In genomic region chr5:72018158-72018803, GRCh38 we compare ENCODE assay signal across 9 cellular contexts.
DNase-seq lines count a peak whose midpoint lies in the region; ATAC-seq, FAIRE-seq and TF ChIP-seq lines count a peak whose summit lies in the region.
"Had no signal": no experiment of that assay in that cellular context is flagged by ENCODE, and none has a peak within 500 bp of the region (broad histone marks: within the 10 kb centered on the region; RNA-seq: fewer than 3 reads in every experiment).

No MANE protein-coding gene starts in this region.

- H3K4me1 ChIP-seq in A549 (peaks cover 10% of the 10 kb centered on the region; the same call in 2 of the 3 replicates), endothelial cell of umbilical vein (ENCODE audit: control insufficient read depth, extremely low read depth, insufficient read depth, low read length) (no peaks in the 10 kb centered on the region)

- POLR2A ChIA-PET in A549 (lab: Yijun Ruan, JAX), result no interaction called here
- POLR2A ChIA-PET in activated CD4-positive, alpha-beta memory T cell treated with anti-CD3 and anti-CD28 coated beads, Interleukin-2, amount 10 ng/mL, durations not matched to agents 7 days and 5 days (lab: Charles Lee), result no interaction called here
- POLR2A ChIA-PET in endothelial cell of umbilical vein (lab: Charles Lee), result no interaction called here

- ATAC-seq in A549, result peak; percentile 55 to 83; a peak in 3 of 6 replicates
- peak; percentile 58 for ATAC-seq in GM18508 (IDR thresholded peaks at IDR 0.05; ENCODE audit: insufficient read depth, unreplicated experiment)
- ATAC-seq in GM18868 (IDR thresholded peaks at IDR 0.05; ENCODE audit: unreplicated experiment), result no peak

- no peak for TF ChIP-seq POLR2A in A549 (IDR thresholded peaks at IDR 0.05; ENCODE audit: low read length)
- TF ChIP-seq POLR2A in endothelial cell of umbilical vein (IDR thresholded peaks at IDR 0.05; ENCODE audit: low read depth, low read length), result no peak

- BruUV-seq in endothelial cell of umbilical vein (replicated peaks; lab: Mats Ljungman, UMichigan), result no TSS peak

- no peaks in the 10 kb centered on the region for H3K9me3 ChIP-seq in A549
- no peaks in the 10 kb centered on the region for H3K9me3 ChIP-seq in endothelial cell of umbilical vein (replicated peaks; ENCODE audit: control insufficient read depth, insufficient read depth, low read length)
- H3K9me3 ChIP-seq: ovary had no signal

- H3K4me2 ChIP-seq in A549 (no peak overlapping the region), endothelial cell of umbilical vein (ENCODE audit: insufficient read depth, low read length) (no peak overlapping the region)

- no peaks in the 10 kb centered on the region for H3K9me3 Mint-ChIP-seq in activated CD4-positive, alpha-beta memory T cell treated with anti-CD3 and anti-CD28 coated beads, Interleukin-2, amount 10 ng/mL, durations not matched to agents 7 days and 5 days
- peaks cover 3% of the 10 kb centered on the region for H3K9me3 Mint-ChIP-seq in neural crest cell

- FAIRE-seq in A549 (lab: Jason Lieb, UNC) (peak; percentile 32), endothelial cell of umbilical vein (lab: Jason Lieb, UNC) (peak; percentile 93), urothelium cell line (lab: Jason Lieb, UNC) (no peak)

- no peaks in the 10 kb centered on the region for H3K4me1 Mint-ChIP-seq in activated CD4-positive, alpha-beta memory T cell treated with anti-CD3 and anti-CD28 coated beads, Interleukin-2, amount 10 ng/mL, durations not matched to agents 7 days and 5 days
- H3K4me1 Mint-ChIP-seq in neural crest cell, result peaks cover 32% of the 10 kb centered on the region

- H3K27ac ChIP-seq in A549 (peak overlapping the region in 1 of 2 experiments; percentile 48; a peak in 2 of 6 replicates), endothelial cell of umbilical vein (ENCODE audit: insufficient read depth, low read depth, low read length) (no peak overlapping the region)
- H3K27ac ChIP-seq: ovary had no signal

- H3K27ac Mint-ChIP-seq in activated CD4-positive, alpha-beta memory T cell treated with anti-CD3 and anti-CD28 coated beads, Interleukin-2, amount 10 ng/mL, durations not matched to agents 7 days and 5 days, result no peak overlapping the region
- H3K27ac Mint-ChIP-seq in neural crest cell (ENCODE audit: unreplicated experiment), result no peak overlapping the region

- H3K36me3 ChIP-seq in endothelial cell of umbilical vein (ENCODE audit: control insufficient read depth in 2 of 2, extremely low read depth in 1 of 2, insufficient read depth in 2 of 2, low read length in 2 of 2), result no peaks in the 10 kb centered on the region
- H3K36me3 ChIP-seq: ovary had no signal

- H3K4me3 Mint-ChIP-seq in activated CD4-positive, alpha-beta memory T cell treated with anti-CD3 and anti-CD28 coated beads, Interleukin-2, amount 10 ng/mL, durations not matched to agents 7 days and 5 days, result no peak overlapping the region
- no peak overlapping the region for H3K4me3 Mint-ChIP-seq in neural crest cell

- TF ChIP-seq RAD21 in A549 (conservative IDR thresholded peaks at IDR 0.05 in 1 of 2, IDR thresholded peaks at IDR 0.05 in 1 of 2), result peak; percentile 71 to 78

- H3K27me3 ChIP-seq in endothelial cell of umbilical vein (ENCODE audit: control insufficient read depth in 2 of 2, insufficient read depth in 2 of 2, low read length in 2 of 2), result peaks cover 19 to 38% of the 10 kb centered on the region in 2 experiments
- H3K27me3 ChIP-seq: ovary had no signal

- no peaks in the 10 kb centered on the region for H3K79me2 ChIP-seq in endothelial cell of umbilical vein (ENCODE audit: control insufficient read depth, insufficient read depth, low read length)

- no peaks in the 10 kb centered on the region for H3K9me1 ChIP-seq in endothelial cell of umbilical vein (replicated peaks; ENCODE audit: control insufficient read depth, extremely low read depth, insufficient read depth, low read length)

- no peaks in the 10 kb centered on the region for H4K20me1 ChIP-seq in endothelial cell of umbilical vein (replicated peaks; ENCODE audit: control insufficient read depth, extremely low read depth, insufficient read depth, low read length)

- no peak overlapping the region for H3K9ac ChIP-seq in endothelial cell of umbilical vein (replicated peaks; ENCODE audit: extremely low read depth, insufficient read depth, low read length)

- no peak overlapping the region for H2AFZ ChIP-seq in endothelial cell of umbilical vein (ENCODE audit: low read depth, low read length)

- H3K27me3 Mint-ChIP-seq in activated CD4-positive, alpha-beta memory T cell treated with anti-CD3 and anti-CD28 coated beads, Interleukin-2, amount 10 ng/mL, durations not matched to agents 7 days and 5 days, result peaks cover 12% of the 10 kb centered on the region
- no peaks in the 10 kb centered on the region for H3K27me3 Mint-ChIP-seq in neural crest cell (ENCODE audit: low read depth)

- TF ChIP-seq CTCF in A549 (IDR thresholded peaks at IDR 0.05) (peak; percentile 71), endothelial cell of umbilical vein (IDR thresholded peaks at IDR 0.05; ENCODE audit: extremely low read depth in 1 of 2, insufficient read depth in 1 of 2, low read depth in 1 of 2, low read length in 2 of 2) (peak; percentile 88 to 94), neural crest cell (conservative IDR thresholded peaks at IDR 0.05) (peak; percentile 88)

- no peak overlapping the region for H3K4me3 ChIP-seq in A549
- H3K4me3 ChIP-seq in endothelial cell of umbilical vein (replicated peaks in 1 of 3; ENCODE audit: insufficient read depth in 1 of 3, low read depth in 1 of 3, low read length in 3 of 3), result no peak overlapping the region
- H3K4me3 ChIP-seq: ovary had no signal

- CTCF ChIA-PET in A549 (lab: Yijun Ruan, JAX) (interaction anchor here (0.8 to 2.1 kb wide), 10 partner anchors 11 to 234 kb away, joined by 3 to 8 read pairs (median 4); no protein-coding TSS in a partner anchor), endothelial cell of umbilical vein (lab: Charles Lee) (interaction anchor here (0.8 to 4.7 kb wide), 11 partner anchors 9 to 290 kb away, joined by 3 to 63 read pairs (median 4); no protein-coding TSS in a partner anchor)
- CTCF ChIA-PET in activated CD4-positive, alpha-beta memory T cell treated with anti-CD3 and anti-CD28 coated beads, Interleukin-2, amount 10 ng/mL, durations not matched to agents 7 days and 5 days (lab: Charles Lee), result interaction anchor here (1.1 to 1.3 kb wide), 5 partner anchors 9 to 46 kb away, joined by 3 to 5 read pairs (median 4); no protein-coding TSS in a partner anchor

- WGBS in A549 (ENCODE audit: missing lambda C conversion rate), result 33% methylated on average over 1 of the region's 1 CpG

- intact Hi-C loops in endothelial cell of umbilical vein (cut with micrococcal nuclease), result loop anchor here (1.0 kb wide), 2 partner anchors 115 to 235 kb away; no protein-coding TSS in a partner anchor

- DNase-seq in A549 (ENCODE audit: low read depth in 1 of 2, low spot score in 1 of 2), result peak; percentile 54 to 74
- DNase-seq in NCI-H1694 treated with DMSO at 0.1 percent for 48 hours (lab: John Stamatoyannopoulos, UW), result peak; percentile 11
- peak; percentile 61 for DNase-seq in activated CD4-positive, alpha-beta memory T cell treated with anti-CD3 and anti-CD28 coated beads, Interleukin-2, amount 10 ng/mL, durations not matched to agents 7 days and 5 days
- DNase-seq in endothelial cell of umbilical vein (ENCODE audit: low read depth, low spot score), result peak; percentile 64
- peak; percentile 65 for DNase-seq in neural crest cell (ENCODE audit: low read depth, low spot score)
- DNase-seq in urothelium cell line (ENCODE audit: low spot score), result peak; percentile 46

- TF ChIP-seq EP300 in A549 (IDR thresholded peaks at IDR 0.05), result no peak

- no peaks in the 10 kb centered on the region for H3K36me3 Mint-ChIP-seq in activated CD4-positive, alpha-beta memory T cell treated with anti-CD3 and anti-CD28 coated beads, Interleukin-2, amount 10 ng/mL, durations not matched to agents 7 days and 5 days (ENCODE audit: low read depth)
- H3K36me3 Mint-ChIP-seq in neural crest cell (ENCODE audit: low read depth), result peaks cover 3% of the 10 kb centered on the region

- dilution Hi-C loops in endothelial cell of umbilical vein (cut with MboI; ENCODE audit: extremely low pct_ligation_motif_present, low sequenced_read_pairs), result no loop called here

TF ChIP-seq in A549, 52 proteins besides CTCF, POLR2A, EP300 and RAD21:
- TF ChIP-seq NFE2L2 (conservative IDR thresholded peaks at IDR 0.05; ENCODE audit: low read length) (no peak), SMC3 (IDR thresholded peaks at IDR 0.05) (peak; percentile 77)

TF ChIP-seq in endothelial cell of umbilical vein, 7 proteins besides CTCF, POLR2A, EP300 and RAD21:
- TF ChIP-seq POLR2AphosphoS5 (IDR thresholded peaks at IDR 0.05; ENCODE audit: insufficient read depth, low read depth, low read length) (no peak), JUN (IDR thresholded peaks at IDR 0.05; ENCODE audit: borderline replicate concordance, insufficient read depth, insufficient read length, low read depth) (no peak), MAX (IDR thresholded peaks at IDR 0.05; ENCODE audit: insufficient read depth, insufficient read length) (no peak), EZH2 (IDR thresholded peaks at IDR 0.05; ENCODE audit: borderline replicate concordance, low read depth, low read length, severe bottlenecking) (no peak), MYC (IDR thresholded peaks at IDR 0.05; ENCODE audit: low read depth, low read length) (no peak), FOS (IDR thresholded peaks at IDR 0.05; ENCODE audit: borderline replicate concordance, insufficient read depth, low read length) (no peak), GATA2 (IDR thresholded peaks at IDR 0.05; ENCODE audit: insufficient read depth, insufficient read length, low read depth, low read length) (no peak)

Comparison
In these comparisons a context has a peak if more than half of its experiments do, and no peak if none do; other contexts are left out.
1. DNase-seq: peak in every context shown above with its lines; median percentile 65 in neural crest cell; 64 in A549; 64 in endothelial cell of umbilical vein; 61 in activated CD4-positive, alpha-beta memory T cell treated with anti-CD3 and anti-CD28 coated beads, Interleukin-2, amount 10 ng/mL, durations not matched to agents 7 days and 5 days; 46 in urothelium cell line; 11 in NCI-H1694 treated with DMSO at 0.1 percent for 48 hours.